Comparison of ENCODE assay signal across 13 cellular contexts in the genomic region with DNA sequence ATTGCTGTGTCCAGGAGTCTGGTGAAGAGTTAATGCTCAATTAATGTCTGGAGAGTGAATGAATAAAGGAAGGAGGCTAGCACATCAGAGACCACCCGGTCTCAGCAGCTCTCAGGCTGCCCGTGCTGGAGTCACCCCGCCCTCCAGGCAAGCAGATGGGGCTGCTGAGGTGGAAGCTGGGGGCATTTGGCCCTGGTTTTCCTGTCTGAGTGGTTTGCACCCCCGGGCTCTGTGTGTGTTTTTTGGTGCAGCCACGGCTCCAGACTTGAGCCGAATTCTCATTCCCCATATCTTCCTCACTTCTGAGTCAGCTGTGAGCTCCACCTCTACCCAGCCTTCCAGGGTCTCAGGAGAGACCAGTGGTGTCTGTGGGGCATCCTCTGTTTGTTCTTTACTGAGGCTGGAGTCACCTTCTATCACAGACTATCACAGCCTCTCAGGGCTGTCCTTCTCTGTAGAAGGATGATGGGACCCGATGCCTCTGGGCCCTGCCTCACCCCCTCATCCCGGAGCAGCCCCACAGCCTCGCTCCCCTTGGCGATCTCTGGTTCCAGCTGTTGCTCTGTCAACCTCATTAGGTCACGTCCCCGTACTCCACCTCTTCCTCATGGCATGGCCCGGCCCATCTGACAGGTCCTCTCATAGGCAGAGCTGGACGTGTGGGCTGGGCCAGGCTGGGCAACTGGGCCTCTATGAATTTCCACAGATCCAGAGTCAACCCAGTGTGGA.
A peak's percentile ranks its signal among the peaks of the same experiment; 100 is the strongest.
DNase-seq lines count a peak whose midpoint lies in the region; ATAC-seq and TF ChIP-seq lines count a peak whose summit lies in the region.
"Had no signal": no experiment of that assay in that cellular context is flagged by ENCODE, and none has a peak within 500 bp of the region (broad histone marks: within the 10 kb centered on the region; RNA-seq: fewer than 3 reads in every experiment).

No MANE protein-coding gene starts in this region.

- H3K27ac Mint-ChIP-seq in CD14-positive monocyte = peak overlapping the region in 1 of 7 donors; percentile 19
- H3K27ac Mint-ChIP-seq in activated CD4-positive, alpha-beta T cell treated with anti-CD3 and anti-CD28 coated beads, Interleukin-2, amount 10 ng/mL, durations not matched to agents 24 days and 14 days = no peak overlapping the region
- H3K27ac Mint-ChIP-seq: CD4-positive, CD25-positive, alpha-beta regulatory T cell; stimulated activated naive CD8-positive, alpha-beta T cell treated with anti-CD3 and anti-CD28 coated beads, Interleukin-15, Interleukin-2, amounts not matched to agents 100 ng/mL and 50 ng/mL, for 24 hours had no signal

- no peaks in the 10 kb centered on the region for H3K36me3 ChIP-seq in ovary

- H3K4me1 Mint-ChIP-seq in CD14-positive monocyte = peaks cover 31% of the 10 kb centered on the region
- H3K4me1 Mint-ChIP-seq in activated CD4-positive, alpha-beta T cell treated with anti-CD3 and anti-CD28 coated beads, Interleukin-2, amount 10 ng/mL, durations not matched to agents 24 days and 14 days = no peaks in the 10 kb centered on the region
- H3K4me1 Mint-ChIP-seq: CD4-positive, CD25-positive, alpha-beta regulatory T cell had no signal

- peak; percentile 39 for DNase-seq in CD14-positive monocyte (ENCODE audit: low spot score)
- peak; percentile 71 for DNase-seq in M059J (ENCODE audit: low read depth)
- peak in 1 of 2 donors; percentile 60 for DNase-seq in foreskin keratinocyte
- peak in 3 of 5 donors; percentile 16 to 33 (median 20) for DNase-seq in ovary
- DNase-seq in DMS114 treated with DMSO at 0.1 percent for 48 hours (lab: John Stamatoyannopoulos, UW; ENCODE audit: unreplicated experiment) = no peak
- no peak for DNase-seq in activated CD4-positive, alpha-beta T cell treated with anti-CD3 and anti-CD28 coated beads, Interleukin-2, amount 10 ng/mL, durations not matched to agents 24 days and 14 days
- no peak for DNase-seq in Ammon's horn (ENCODE audit: low spot score)
- no peak for DNase-seq in SIG-M5 treated with dmso at 0.1 percent for 504 hours (lab: John Stamatoyannopoulos, UW; ENCODE audit: unreplicated experiment)
- DNase-seq: activated T-cell treated with anti-CD3 and anti-CD28 coated beads, Interleukin-2, amount 50 U/mL, for 4 hours; CD4-positive, CD25-positive, alpha-beta regulatory T cell; effector CD8-positive, alpha-beta T cell had no signal

- H3K27ac ChIP-seq in foreskin keratinocyte = no peak overlapping the region
- no peak overlapping the region for H3K27ac ChIP-seq in ovary

- intact Hi-C loops in CD14-positive monocyte (cut with micrococcal nuclease) = no loop called here
- intact Hi-C loops in ovary (cut with DNase I) = loop anchor here in 1 of 4 donors (10.0 kb wide), 1 partner anchor 135 kb away; no protein-coding TSS in a partner anchor
- intact Hi-C loops in activated CD4-positive, alpha-beta T cell treated with anti-CD3 and anti-CD28 coated beads, Interleukin-2, amount 10 ng/mL, durations not matched to agents 24 days and 14 days (cut with micrococcal nuclease) = no loop called here

- ATAC-seq in foreskin keratinocyte = peak; percentile 52
- ATAC-seq: activated CD4-positive, CD25-positive, alpha-beta regulatory T cell treated with anti-CD3 and anti-CD28 coated beads, Interleukin-2, amount 50 U/mL, for 24 hours; activated T-cell treated with anti-CD3 and anti-CD28 coated beads, Interleukin-2, amount 50 U/mL, for 4 hours had no signal

- 78 to 84% (median 80%) methylated on average over 14 of the region's 14 CpGs for whole genome bisulfite sequencing in ovary, 3 donors

- TF ChIP-seq CTCF in CD14-positive monocyte (IDR thresholded peaks at IDR 0.05) (no peak), foreskin keratinocyte (conservative IDR thresholded peaks at IDR 0.05) (no peak), ovary (IDR thresholded peaks at IDR 0.05) (no peak)

- no peak for TF ChIP-seq EP300 in ovary (IDR thresholded peaks at IDR 0.05)

- peaks cover 4 to 14% (median 6%) of the 10 kb centered on the region in 3 donors for H3K27me3 Mint-ChIP-seq in CD14-positive monocyte (ENCODE audit: low read depth in 3 of 3)
- peaks cover 1% of the 10 kb centered on the region for H3K27me3 Mint-ChIP-seq in activated CD4-positive, alpha-beta T cell treated with anti-CD3 and anti-CD28 coated beads, Interleukin-2, amount 10 ng/mL, durations not matched to agents 24 days and 14 days
- H3K27me3 Mint-ChIP-seq: stimulated activated naive CD8-positive, alpha-beta T cell treated with anti-CD3 and anti-CD28 coated beads, Interleukin-15, Interleukin-2, amounts not matched to agents 100 ng/mL and 50 ng/mL, for 24 hours had no signal

- H3K9me3 ChIP-seq in ovary = no peaks in the 10 kb centered on the region

- peaks cover 5 to 13% of the 10 kb centered on the region in 2 donors for H3K36me3 Mint-ChIP-seq in CD14-positive monocyte
- H3K36me3 Mint-ChIP-seq in activated CD4-positive, alpha-beta T cell treated with anti-CD3 and anti-CD28 coated beads, Interleukin-2, amount 10 ng/mL, durations not matched to agents 24 days and 14 days (ENCODE audit: low read depth) = no peaks in the 10 kb centered on the region

- H3K4me1 ChIP-seq in foreskin keratinocyte (peaks cover 27% of the 10 kb centered on the region), ovary (ENCODE audit: insufficient read depth) (peaks cover 35% of the 10 kb centered on the region)

- H3K27me3 ChIP-seq in foreskin keratinocyte (no peaks in the 10 kb centered on the region), ovary (no peaks in the 10 kb centered on the region)

- TF ChIP-seq POLR2A in ovary (IDR thresholded peaks at IDR 0.05) = no peak

- H3K9me3 Mint-ChIP-seq in CD14-positive monocyte = peaks cover 0 to 3% (median 0%) of the 10 kb centered on the region in 7 donors
- H3K9me3 Mint-ChIP-seq in activated CD4-positive, alpha-beta T cell treated with anti-CD3 and anti-CD28 coated beads, Interleukin-2, amount 10 ng/mL, durations not matched to agents 24 days and 14 days = no peaks in the 10 kb centered on the region
- H3K9me3 Mint-ChIP-seq: activated T-cell treated with anti-CD3 and anti-CD28 coated beads, Interleukin-2, amount 50 U/mL, for 4 hours; stimulated activated naive CD8-positive, alpha-beta T cell treated with anti-CD3 and anti-CD28 coated beads, Interleukin-15, Interleukin-2, amounts not matched to agents 100 ng/mL and 50 ng/mL, for 24 hours had no signal

- no peak overlapping the region for H3K4me3 ChIP-seq in ovary

- H3K4me3 Mint-ChIP-seq in CD14-positive monocyte = no peak overlapping the region
- H3K4me3 Mint-ChIP-seq in activated CD4-positive, alpha-beta T cell treated with anti-CD3 and anti-CD28 coated beads, Interleukin-2, amount 10 ng/mL, durations not matched to agents 24 days and 14 days = no peak overlapping the region
- H3K4me3 Mint-ChIP-seq: activated T-cell treated with anti-CD3 and anti-CD28 coated beads, Interleukin-2, amount 50 U/mL, for 4 hours; CD4-positive, CD25-positive, alpha-beta regulatory T cell; stimulated activated naive CD8-positive, alpha-beta T cell treated with anti-CD3 and anti-CD28 coated beads, Interleukin-15, Interleukin-2, amounts not matched to agents 100 ng/mL and 50 ng/mL, for 24 hours had no signal

Comparison
In these comparisons a context has a peak if more than half of its experiments do, and no peak if none do; other contexts are left out.
1. DNase-seq: peak in CD14-positive monocyte (single experiment), M059J (single experiment) and ovary (3 of 5); none in DMS114 treated with DMSO at 0.1 percent for 48 hours (single experiment), activated CD4-positive, alpha-beta T cell treated with anti-CD3 and anti-CD28 coated beads, Interleukin-2, amount 10 ng/mL, durations not matched to agents 24 days and 14 days (single experiment), Ammon's horn (single experiment) and SIG-M5 treated with dmso at 0.1 percent for 504 hours (single experiment).